Comparison of ENCODE assay signal across 8 cellular contexts in genomic region chr16:12819126-12820117, GRCh38. TPM values are rescaled to one million over a fixed set of nuclear protein-coding genes. Genes with fewer than 3 reads are reported as not detected.
A peak's percentile ranks its signal among the peaks of the same experiment; 100 is the strongest.
DNase-seq lines count a peak whose midpoint lies in the region; TF ChIP-seq lines count a peak whose summit lies in the region.

No MANE protein-coding gene starts in this region.

- in situ Hi-C loops in transverse colon (cut with MboI; ENCODE audit: low pct_ligation_motif_present in 1 of 4, low pct_unique_long_range_greater_than_20kb in 1 of 4, low sequenced_read_pairs in 3 of 4) = loop anchor here (10.0 to 25.0 kb wide), 5 partner anchors 357 to 732 kb away; no protein-coding TSS in a partner anchor

- H3K27ac ChIP-seq in Peyer's patch (no peak overlapping the region), transverse colon (no peak overlapping the region)

- no peak overlapping the region for H3K4me3 Mint-ChIP-seq in osteocyte (ENCODE audit: unreplicated experiment)

- H3K27ac Mint-ChIP-seq in osteocyte (ENCODE audit: unreplicated experiment) = no peak overlapping the region

- no peak overlapping the region for H3K4me3 ChIP-seq in Peyer's patch
- no peak overlapping the region for H3K4me3 ChIP-seq in fibroblast of villous mesenchyme (ENCODE audit: low read depth, low read length)
- no peak overlapping the region for H3K4me3 ChIP-seq in transverse colon

- intact Hi-C loops in transverse colon (cut with DNase I; ENCODE audit: low total_unique reads) = loop anchor here (5.0 kb wide), 1 partner anchor 722 kb away; no protein-coding TSS in a partner anchor

- no peaks in the 10 kb centered on the region for H3K9me3 Mint-ChIP-seq in osteocyte (ENCODE audit: unreplicated experiment)

- H3K9me3 ChIP-seq in Peyer's patch = no peaks in the 10 kb centered on the region
- no peaks in the 10 kb centered on the region for H3K9me3 ChIP-seq in transverse colon

- DNase-seq in AG09319 (ENCODE audit: extremely low read depth, low read depth) = peak; percentile 15
- DNase-seq in H4 (ENCODE audit: low spot score) = peak; percentile 46
- DNase-seq in Peyer's patch = peak; percentile 60 to 84 (median 81)
- DNase-seq in activated T-cell treated with anti-CD3 and anti-CD28 coated beads, Interleukin-2, amount 50 U/mL, for 48 hours = peak; percentile 88 to 93
- DNase-seq in fibroblast of villous mesenchyme (ENCODE audit: low read depth) = peak; percentile 62
- peak; percentile 92 for DNase-seq in osteocyte (ENCODE audit: extremely low spot score, unreplicated experiment)
- DNase-seq in transverse colon = peak; percentile 73
- no peak for DNase-seq in NCI-H1105 (lab: John Stamatoyannopoulos, UW)

- H3K36me3 Mint-ChIP-seq in osteocyte (ENCODE audit: unreplicated experiment) = no peaks in the 10 kb centered on the region

- no peaks in the 10 kb centered on the region for H3K36me3 ChIP-seq in Peyer's patch
- H3K36me3 ChIP-seq in transverse colon = no peaks in the 10 kb centered on the region

- H3K27me3 Mint-ChIP-seq in osteocyte (ENCODE audit: unreplicated experiment) = peaks cover 23% of the 10 kb centered on the region

- 50 to 51% methylated on average over 17 to 18 of the region's 18 CpGs for WGBS in transverse colon (ENCODE audit: low coverage in 1 of 2), 2 donors

- H3K4me1 ChIP-seq in Peyer's patch (no peaks in the 10 kb centered on the region), transverse colon (no peaks in the 10 kb centered on the region)

- TF ChIP-seq EP300 in transverse colon (IDR thresholded peaks at IDR 0.05; ENCODE audit: low read depth) = no peak

- peak; percentile 83 for TF ChIP-seq CTCF in AG09319 (IDR thresholded peaks at IDR 0.05; ENCODE audit: low read depth, low read length)
- TF ChIP-seq CTCF in Peyer's patch (IDR thresholded peaks at IDR 0.05) = peak; percentile 76 to 90 (median 82)
- TF ChIP-seq CTCF in fibroblast of villous mesenchyme (IDR thresholded peaks at IDR 0.05; ENCODE audit: insufficient read depth, low read depth, low read length) = peak; percentile 96
- TF ChIP-seq CTCF in osteocyte (IDR thresholded peaks at IDR 0.05) = peak; percentile 85
- TF ChIP-seq CTCF in transverse colon (IDR thresholded peaks at IDR 0.05) = peak; percentile 81 to 85 (median 83)

- H3K4me1 Mint-ChIP-seq in osteocyte (ENCODE audit: unreplicated experiment) = peaks cover 4% of the 10 kb centered on the region

- TF ChIP-seq POLR2A in Peyer's patch (IDR thresholded peaks at IDR 0.05) = no peak
- no peak for TF ChIP-seq POLR2A in transverse colon (IDR thresholded peaks at IDR 0.05)

- H3K27me3 ChIP-seq in Peyer's patch = no peaks in the 10 kb centered on the region
- H3K27me3 ChIP-seq in transverse colon = no peaks in the 10 kb centered on the region

RNA-seq across cellular contexts. Expression of gene CPPED1, which starts 15.7 kb away (rescaled TPM):
- 9.5 and 15.3 TPM in 2 replicates for total RNA-seq in H4 (2014; rRNA removed; shearing (Covaris generic))
- 10 to 100 TPM; 26.7 to 47.9 (median 36.3) TPM for total RNA-seq in Peyer's patch
- total RNA-seq in fibroblast of villous mesenchyme = 13.8 and 14.5 TPM in 2 replicates
- 17.8 and 18.2 TPM in 2 replicates for total RNA-seq in osteocyte
- 10 to 100 TPM in 3 of 4 donors, 1 to 10 TPM in 1; 4.1 to 17.3 (median 12.7) TPM for total RNA-seq in transverse colon
